In the genomic region with DNA sequence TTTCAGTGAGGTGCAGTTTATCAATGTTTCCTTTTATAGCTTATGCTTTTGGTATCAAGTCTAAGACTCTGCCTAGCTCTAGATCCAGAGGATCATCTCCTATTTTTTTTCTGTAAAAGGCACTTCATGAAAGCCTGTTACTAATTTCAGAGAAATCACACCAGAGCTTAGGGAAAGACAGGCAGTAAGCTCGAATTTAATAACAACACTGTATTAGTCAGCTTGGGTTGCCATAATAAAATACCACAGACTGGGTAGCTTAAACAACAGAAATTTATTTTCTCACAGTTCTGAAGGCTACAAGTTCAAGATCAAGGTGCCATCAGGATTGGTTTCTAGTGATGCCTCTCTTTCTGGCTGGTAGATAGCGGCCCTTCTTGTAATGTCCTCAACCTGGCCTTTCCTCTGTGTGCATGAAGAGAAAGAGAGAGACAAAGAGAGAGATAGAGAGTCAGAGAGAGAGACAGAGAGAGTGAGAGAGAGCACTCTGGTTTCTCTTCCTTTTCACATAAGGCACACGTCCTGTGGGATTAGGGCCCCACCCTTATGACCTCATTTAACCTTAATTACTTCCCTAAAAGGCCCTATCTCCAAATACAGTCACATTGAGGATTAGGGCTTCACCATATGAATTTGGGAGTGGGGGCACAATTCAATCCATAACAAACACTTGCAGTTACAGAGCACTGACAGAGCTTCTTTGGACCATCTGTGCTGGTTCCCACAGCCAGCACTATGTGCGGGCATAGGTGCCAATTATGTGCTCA, we compare ENCODE assay signal across 1 cellular context.
TF ChIP-seq lines count a peak whose summit lies in the region.

No MANE protein-coding gene starts in this region.

TF ChIP-seq in IMR-90, 13 proteins besides CTCF, POLR2A, EP300 and RAD21 (continued from another document):
- TF ChIP-seq, protein P1, sequence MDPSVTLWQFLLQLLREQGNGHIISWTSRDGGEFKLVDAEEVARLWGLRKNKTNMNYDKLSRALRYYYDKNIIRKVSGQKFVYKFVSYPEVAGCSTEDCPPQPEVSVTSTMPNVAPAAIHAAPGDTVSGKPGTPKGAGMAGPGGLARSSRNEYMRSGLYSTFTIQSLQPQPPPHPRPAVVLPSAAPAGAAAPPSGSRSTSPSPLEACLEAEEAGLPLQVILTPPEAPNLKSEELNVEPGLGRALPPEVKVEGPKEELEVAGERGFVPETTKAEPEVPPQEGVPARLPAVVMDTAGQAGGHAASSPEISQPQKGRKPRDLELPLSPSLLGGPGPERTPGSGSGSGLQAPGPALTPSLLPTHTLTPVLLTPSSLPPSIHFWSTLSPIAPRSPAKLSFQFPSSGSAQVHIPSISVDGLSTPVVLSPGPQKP (IDR thresholded peaks at IDR 0.05; ENCODE audit: borderline replicate concordance, low read depth, low read length): no peak
- TF ChIP-seq RFX5 (IDR thresholded peaks at IDR 0.05; ENCODE audit: low read depth, low read length) (no peak), MAFK (IDR thresholded peaks at IDR 0.05; ENCODE audit: low read depth, low read length) (no peak), FOS (IDR thresholded peaks at IDR 0.05; ENCODE audit: low read depth, low read length) (no peak), CEBPB (IDR thresholded peaks at IDR 0.05; ENCODE audit: low read depth, low read length) (no peak), RCOR1 (IDR thresholded peaks at IDR 0.05; ENCODE audit: insufficient replicate concordance, low read length) (no peak), SMC3 (IDR thresholded peaks at IDR 0.05; ENCODE audit: low read depth, low read length) (no peak), BHLHE40 (IDR thresholded peaks at IDR 0.05; ENCODE audit: low read depth, low read length) (no peak), CHD1 (IDR thresholded peaks at IDR 0.05; ENCODE audit: low read depth, low read length) (no peak)
TF ChIP-seq in IMR-90: peak in this region for 0.
